ENCODE assay signal across 14 cellular contexts in genomic region chr1:205477759-205478247, GRCh38. TPM values are rescaled to one million over a fixed set of nuclear protein-coding genes. Genes with fewer than 3 reads are reported as not detected.
A peak's percentile ranks its signal among the peaks of the same experiment; 100 is the strongest.
DNase-seq lines count a peak whose midpoint lies in the region; ATAC-seq and TF ChIP-seq lines count a peak whose summit lies in the region.
"Had no signal": no experiment of that assay in that cellular context is flagged by ENCODE, and none has a peak within 500 bp of the region (broad histone marks: within the 10 kb centered on the region; RNA-seq: fewer than 3 reads in every experiment).

No MANE protein-coding gene starts in this region.

- H3K9me3 ChIP-seq in heart right ventricle, result peaks cover 0 to 19% (median 0%) of the 10 kb centered on the region in 11 donors

- H3K4me3 ChIP-seq in heart right ventricle, result no peak overlapping the region
- H3K4me3 ChIP-seq: skin epidermis had no signal

- 53 to 58% methylated on average over 12 of the region's 12 CpGs for WGBS in heart right ventricle, 2 donors

- peak; percentile 29 for TF ChIP-seq CTCF in 22Rv1 (IDR thresholded peaks at IDR 0.05)
- TF ChIP-seq CTCF in HFFc6 (IDR thresholded peaks at IDR 0.05), result no peak
- TF ChIP-seq CTCF in heart right ventricle (IDR thresholded peaks at IDR 0.05), result no peak

- no peak overlapping the region for H3K27ac Mint-ChIP-seq in HFFc6
- H3K27ac Mint-ChIP-seq: CD8-positive, alpha-beta T cell had no signal

- no peak overlapping the region for H3K4me3 Mint-ChIP-seq in HFFc6
- H3K4me3 Mint-ChIP-seq: CD8-positive, alpha-beta T cell had no signal

- H3K27me3 ChIP-seq in heart right ventricle, result peaks cover 0 to 67% (median 39%) of the 10 kb centered on the region in 7 donors

- peaks cover 12% of the 10 kb centered on the region for H3K9me3 Mint-ChIP-seq in HFFc6

- ATAC-seq in heart right ventricle, result peak in 7 of 8 donors; percentile 39 to 85 (median 68)
- no peak for ATAC-seq in GM18520 (IDR thresholded peaks at IDR 0.05; ENCODE audit: unreplicated experiment)
- ATAC-seq in GM18498 (IDR thresholded peaks at IDR 0.05; ENCODE audit: unreplicated experiment), result no peak
- ATAC-seq: CD8-positive, alpha-beta T cell had no signal

- intact Hi-C loops in heart right ventricle (cut with DNase I), result no loop called here

- no peaks in the 10 kb centered on the region for H3K36me3 ChIP-seq in heart right ventricle

- DNase-seq in HFFc6, result peak; percentile 81
- DNase-seq in T1000 (lab: John Stamatoyannopoulos, UW), result peak; percentile 60
- peak; percentile 24 to 57 for DNase-seq in heart right ventricle
- no peak for DNase-seq in D341Med (ENCODE audit: low spot score)
- DNase-seq in NAMALWA (ENCODE audit: low spot score), result no peak
- DNase-seq: activated CD8-positive, alpha-beta memory T cell treated with anti-CD3 and anti-CD28 coated beads, Interleukin-2, amount 50 U/mL, for 48 hours; CD8-positive, alpha-beta T cell; NCI-H1048 had no signal

- peaks cover 7% of the 10 kb centered on the region; the same call in 1 of the 2 replicates for H3K36me3 Mint-ChIP-seq in HFFc6 (ENCODE audit: low read depth)
- H3K36me3 Mint-ChIP-seq: CD8-positive, alpha-beta T cell had no signal

- peak overlapping the region; percentile 76 for H3K27ac ChIP-seq in 22Rv1
- no peak overlapping the region for H3K27ac ChIP-seq in heart right ventricle

- H3K4me1 ChIP-seq in heart right ventricle, result peaks cover 0 to 10% (median 4%) of the 10 kb centered on the region in 9 donors

- H3K4me1 Mint-ChIP-seq in HFFc6 (ENCODE audit: low read depth), result peaks cover 7% of the 10 kb centered on the region

- H3K27me3 Mint-ChIP-seq in HFFc6 (ENCODE audit: insufficient read depth), result peaks cover 46% of the 10 kb centered on the region

RNA-seq across cellular contexts. Expression of gene BLACAT1, which starts 22.0 kb away (rescaled TPM):
- not detected for total RNA-seq in HFFc6 (2021; fragmentation: NEBNext Ultra II Directional; extraction: Animal tissue kit (Norgen Biotek cat#: 25700))
- under 1 TPM in 1 of 10 donors, not detected in 9; 0.15 TPM for total RNA-seq in heart right ventricle
- not detected for polyA plus RNA-seq in heart right ventricle
- total RNA-seq: CD8-positive, alpha-beta T cell; glomerular endothelial cell; urinary bladder had no signal

RNA-seq across cellular contexts. Expression of gene CDK18, which starts 26.7 kb away (rescaled TPM):
- 1 to 10 TPM in 4 of 6 experiments, under 1 TPM in 2; 0.33 to 2.9 (median 1.7) TPM for total RNA-seq in HFFc6 (2021; fragmentation: NEBNext Ultra II Directional; extraction: Animal tissue kit (Norgen Biotek cat#: 25700))
- 100 to 1,000 TPM; 122 to 199 (median 164) TPM for total RNA-seq in heart right ventricle
- 100 to 1,000 TPM in 1 of 2 donors, 10 to 100 TPM in 1; 41.4 to 156 TPM for polyA plus RNA-seq in heart right ventricle

RNA-seq across cellular contexts. Expression of gene LEMD1, which starts 55.9 kb away (rescaled TPM):
- total RNA-seq in HFFc6 (2021; fragmentation: NEBNext Ultra II Directional; extraction: Animal tissue kit (Norgen Biotek cat#: 25700)), result not detected
- not detected for total RNA-seq in heart right ventricle
- polyA plus RNA-seq in heart right ventricle, result not detected
- total RNA-seq: CD8-positive, alpha-beta T cell; glomerular endothelial cell; urinary bladder had no signal
- polyA plus RNA-seq: urinary bladder had no signal

Comparison
In these comparisons a context has a peak if more than half of its experiments do, and no peak if none do; other contexts are left out.
1. DNase-seq: peak in HFFc6 (single experiment), T1000 (single experiment) and heart right ventricle (2 of 2); none in D341Med (single experiment) and NAMALWA (single experiment).
2. ATAC-seq: peak in heart right ventricle (7 of 8); none in GM18520 (single experiment) and GM18498 (single experiment).
3. RNA of gene CDK18, which starts 26.7 kb away (total RNA-seq): 122 to 199 TPM in heart right ventricle; 0.33 to 2.9 TPM in HFFc6; every median in the first group is over 10 times any median in the second.